Comparison of ENCODE assay signal across 8 cellular contexts in genomic region chr14:63642229-63642611, GRCh38. TPM values are rescaled to one million over a fixed set of nuclear protein-coding genes. Genes with fewer than 3 reads are reported as not detected.
DNase-seq lines count a peak whose midpoint lies in the region; ATAC-seq and TF ChIP-seq lines count a peak whose summit lies in the region.

No MANE protein-coding gene starts in this region.

- H3K4me3 ChIP-seq in dorsolateral prefrontal cortex, result peak overlapping the region; percentile 57 to 98 (median 87)
- peak overlapping the region; percentile 67 to 85 (median 71) for H3K4me3 ChIP-seq in liver (ENCODE audit: low read depth in 1 of 3, low read length in 3 of 3)

- peak; percentile 98 for DNase-seq in Ammon's horn (ENCODE audit: low spot score)
- peak; percentile 62 for DNase-seq in GM19240 (ENCODE audit: insufficient read length, low spot score)
- DNase-seq in NCI-H524 (lab: John Stamatoyannopoulos, UW), result peak; percentile 97 to 99
- peak; percentile 80 to 81 for DNase-seq in activated CD4-positive, alpha-beta T cell treated with anti-CD3 and anti-CD28 coated beads for 4 hours
- DNase-seq in dorsolateral prefrontal cortex, result peak; percentile 40 to 93 (median 85)
- DNase-seq in stimulated activated CD4-positive, alpha-beta T cell treated with anti-CD3 and anti-CD28 coated beads, Interleukin-4, amount 100 ng/mL, for 24 hours, result peak; percentile 84

- under 1% methylated on average over 12 of the region's 12 CpGs for whole genome bisulfite sequencing in liver

- TF ChIP-seq CTCF in dorsolateral prefrontal cortex (IDR thresholded peaks at IDR 0.05 in 54 of 56, conservative IDR thresholded peaks at IDR 0.05 in 2 of 56; ENCODE audit: low read depth in 1 of 56, partially characterized antibody in 56 of 56) (peak in 5 of 56 donors; percentile 3 to 28 (median 12)), liver (IDR thresholded peaks at IDR 0.05; ENCODE audit: low read depth, low read length, missing input control) (no peak)

- peak in 1 of 2 donors; percentile 37 for TF ChIP-seq RAD21 in liver (IDR thresholded peaks at IDR 0.05)

- H3K27ac ChIP-seq in dorsolateral prefrontal cortex (peak overlapping the region; percentile 76 to 100 (median 96)), liver (ENCODE audit: low read depth in 1 of 2, low read length in 2 of 2) (peak overlapping the region; percentile 98 to 99)

- peak; percentile 53 for ATAC-seq in HG03457 (IDR thresholded peaks at IDR 0.05; ENCODE audit: unreplicated experiment)

- H3K27me3 ChIP-seq in dorsolateral prefrontal cortex, result no peaks in the 10 kb centered on the region
- H3K27me3 ChIP-seq in liver (ENCODE audit: control insufficient read depth in 4 of 4, insufficient read depth in 4 of 4, low read length in 3 of 4), result no peaks in the 10 kb centered on the region

- peak overlapping the region; percentile 67 to 100 for H3K9ac ChIP-seq in liver (ENCODE audit: low read depth in 1 of 2, low read length in 2 of 2)

- no peaks in the 10 kb centered on the region for H3K9me3 ChIP-seq in liver (ENCODE audit: control insufficient read depth in 4 of 4, low read length in 3 of 4)

- peaks cover 2 to 11% (median 5%) of the 10 kb centered on the region in 4 donors for H3K4me1 ChIP-seq in liver (ENCODE audit: control insufficient read depth in 4 of 4, insufficient read depth in 4 of 4, low read length in 3 of 4)

- intact Hi-C loops in dorsolateral prefrontal cortex (cut with DNase I), result loop anchor here (1.0 to 5.0 kb wide), 5 partner anchors 17 to 255 kb away; partner anchors contain the start of genes SGPP1 (in 2 of the 2) and PPP2R5E (in 1 of the 2)

- H3K36me3 ChIP-seq in liver (ENCODE audit: control insufficient read depth in 4 of 4, insufficient read depth in 3 of 4, low read depth in 1 of 4, low read length in 3 of 4), result no peaks in the 10 kb centered on the region

TF ChIP-seq in liver, 16 proteins besides CTCF, POLR2A, EP300 and RAD21:
- TF ChIP-seq ZBTB33 (IDR thresholded peaks at IDR 0.05) (no peak), TAF1 (conservative IDR thresholded peaks at IDR 0.05) (no peak), YY1 (IDR thresholded peaks at IDR 0.05) (peak; percentile 70), NR2F2 (IDR thresholded peaks at IDR 0.05) (no peak), JUND (IDR thresholded peaks at IDR 0.05) (no peak), EGR1 (IDR thresholded peaks at IDR 0.05; ENCODE audit: low read depth in 2 of 2) (no peak), FOXA1 (IDR thresholded peaks at IDR 0.05) (peak; percentile 5), FOXA2 (IDR thresholded peaks at IDR 0.05) (no peak), GABPA (IDR thresholded peaks at IDR 0.05 in 1 of 2, conservative IDR thresholded peaks at IDR 0.05 in 1 of 2) (peak in 1 of 2 donors; percentile 76), SP1 (IDR thresholded peaks at IDR 0.05) (no peak), HNF4A (conservative IDR thresholded peaks at IDR 0.05) (no peak), HNF4G (IDR thresholded peaks at IDR 0.05) (no peak), RXRA (IDR thresholded peaks at IDR 0.05) (no peak), REST (IDR thresholded peaks at IDR 0.05) (peak; percentile 55), ATF3 (IDR thresholded peaks at IDR 0.05) (no peak), MAX (IDR thresholded peaks at IDR 0.05) (peak; percentile 53)

RNA-seq across cellular contexts. Expression of gene WDR89, which starts 0.5 kb away (rescaled TPM):
- total RNA-seq in dorsolateral prefrontal cortex (10 to 100 TPM in 119 of 120 experiments, 1 to 10 TPM in 1; 9.3 to 21.4 (median 15.0) TPM), liver (1 to 10 TPM; 7.1 to 9.2 TPM)
- polyA plus RNA-seq in liver, result 1 to 10 TPM; 3.3 to 3.9 TPM

Comparison
In these comparisons a context has a peak if more than half of its experiments do, and no peak if none do; other contexts are left out.
1. Peak in every context shown above with its lines: DNase-seq, ATAC-seq, H3K4me3 ChIP-seq and H3K27ac ChIP-seq.